In the genomic region with DNA sequence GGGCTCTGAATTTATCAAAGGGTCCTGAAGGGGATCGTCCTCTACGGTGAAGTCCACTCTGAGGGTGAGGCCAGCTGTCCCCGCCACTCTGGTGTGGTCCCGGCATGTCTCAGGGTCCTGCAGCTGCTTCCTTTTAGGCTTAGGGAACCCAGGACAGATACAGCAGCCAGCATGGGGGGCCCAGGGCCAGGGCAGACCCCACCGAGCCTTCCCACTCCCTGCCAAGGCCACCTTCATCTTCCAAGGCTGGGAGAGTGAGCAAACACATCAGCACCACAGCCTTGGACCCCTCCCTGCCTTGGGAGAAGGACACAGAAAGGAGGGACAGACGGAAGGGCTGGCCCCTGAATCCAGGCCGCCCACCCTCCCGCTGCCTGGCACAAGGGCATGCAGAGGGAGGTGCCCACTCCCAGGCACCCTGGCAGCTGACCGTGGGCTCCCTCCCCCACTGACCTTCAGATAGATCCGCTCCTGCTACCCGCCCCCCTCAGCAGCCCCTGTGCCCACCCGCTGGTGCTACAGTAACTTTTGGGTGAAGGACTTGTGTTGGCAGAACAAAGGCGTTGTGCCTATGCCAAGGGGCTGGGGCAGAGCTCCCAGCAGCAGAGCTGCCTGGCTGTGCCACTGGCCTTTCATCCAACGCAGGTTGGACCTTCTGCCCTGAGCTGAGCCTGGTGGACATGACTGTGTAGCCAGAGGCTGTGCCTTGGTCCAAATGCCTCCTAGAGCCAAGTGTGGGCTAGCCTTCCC, we compare ENCODE assay signal across 24 cellular contexts. TPM values are rescaled to one million over a fixed set of nuclear protein-coding genes. Genes with fewer than 3 reads are reported as not detected.
A peak's percentile ranks its signal among the peaks of the same experiment; 100 is the strongest.
DNase-seq lines count a peak whose midpoint lies in the region; ATAC-seq and TF ChIP-seq lines count a peak whose summit lies in the region.
"Had no signal": no experiment of that assay in that cellular context is flagged by ENCODE, and none has a peak within 500 bp of the region (broad histone marks: within the 10 kb centered on the region; RNA-seq: fewer than 3 reads in every experiment).

No MANE protein-coding gene starts in this region.

- TF ChIP-seq CTCF in right atrium auricular region (IDR thresholded peaks at IDR 0.05) = no peak
- no peak for TF ChIP-seq CTCF in omental fat pad (IDR thresholded peaks at IDR 0.05)

- peak; percentile 52 for DNase-seq in right atrium auricular region (ENCODE audit: low spot score)
- no peak for DNase-seq in left cardiac atrium
- peak; percentile 35 for DNase-seq in ecto neural progenitor cell (ENCODE audit: low spot score)
- DNase-seq in omental fat pad (ENCODE audit: low spot score) = peak; percentile 2
- DNase-seq in aorta = peak; percentile 40 to 68
- no peak for DNase-seq in caudate nucleus (lab: John Stamatoyannopoulos, UW)
- DNase-seq in NCI-H69 (lab: John Stamatoyannopoulos, UW) = no peak
- DNase-seq in glomerular visceral epithelial cell (ENCODE audit: extremely low spot score) = no peak
- DNase-seq: activated CD4-positive, alpha-beta T cell treated with anti-CD3 and anti-CD28 coated beads, Interleukin-2, amount 50 U/mL, for 1 hour; cortex of kidney; DMS53; KBM-7; lower lobe of right lung; NCI-H146; NCI-H2171 treated with DMSO at 0.1 percent for 48 hours; NCI-H526; occipital lobe; sigmoid colon; transverse colon had no signal

- no peaks in the 10 kb centered on the region for H3K36me3 ChIP-seq in right atrium auricular region
- H3K36me3 ChIP-seq in aorta (ENCODE audit: control insufficient read depth in 1 of 2, insufficient read depth in 2 of 2, low read length in 1 of 2) = no peaks in the 10 kb centered on the region
- H3K36me3 ChIP-seq: lower lobe of right lung, sigmoid colon, transverse colon had no signal

- ATAC-seq in left cardiac atrium (no peak), omental fat pad (ENCODE audit: low FRiP score) (no peak), aorta (ENCODE audit: low FRiP score) (no peak)
- ATAC-seq: activated naive CD4-positive, alpha-beta T cell treated with anti-CD3 and anti-CD28 coated beads, Interleukin-2, amount 50 U/mL, for 72 hours; GM12878; lower lobe of right lung; stimulated activated memory B cell treated with anti-CD40 and anti-IgM and Interleukin-4, amounts not matched to agents 10 μg/mL and 1 μg/mL and 100 μg/mL, for 72 hours had no signal

- H3K9me3 ChIP-seq in right atrium auricular region (no peaks in the 10 kb centered on the region), aorta (ENCODE audit: control insufficient read depth, low read length) (no peaks in the 10 kb centered on the region)
- H3K9me3 ChIP-seq: lower lobe of right lung, sigmoid colon, transverse colon had no signal

- WGBS in aorta, 2 donors = 68 to 71% methylated on average over 12 to 14 of the region's 14 CpGs

- H3K4me1 ChIP-seq in right atrium auricular region = peaks cover 0 to 52% of the 10 kb centered on the region in 2 donors
- H3K4me1 ChIP-seq in aorta (ENCODE audit: control insufficient read depth in 1 of 2, insufficient read depth in 2 of 2, low read length in 2 of 2) = no peaks in the 10 kb centered on the region

- intact Hi-C loops in left cardiac atrium (cut with DNase I) (loop anchor here in 1 of 2 donors (5.0 kb wide), 1 partner anchor 593 kb away; no protein-coding TSS in a partner anchor), aorta (cut with DNase I) (loop anchor here (10.0 kb wide), 3 partner anchors 425 to 525 kb away; no protein-coding TSS in a partner anchor)

- H3K4me3 ChIP-seq in right atrium auricular region = no peak overlapping the region
- H3K4me3 ChIP-seq in aorta (ENCODE audit: low read length in 2 of 2) = no peak overlapping the region
- H3K4me3 ChIP-seq: GM12878, lower lobe of right lung, sigmoid colon, transverse colon had no signal

- H3K27ac ChIP-seq in right atrium auricular region = no peak overlapping the region
- peak overlapping the region; percentile 9 to 37 for H3K27ac ChIP-seq in aorta (ENCODE audit: low read depth in 1 of 2, low read length in 2 of 2)
- no peak overlapping the region for H3K27ac ChIP-seq in caudate nucleus (ENCODE audit: low read depth, low read length)
- H3K27ac ChIP-seq: lower lobe of right lung, sigmoid colon, transverse colon had no signal

- H3K27me3 ChIP-seq in right atrium auricular region (peaks cover 0 to 2% of the 10 kb centered on the region in 2 donors), aorta (ENCODE audit: control insufficient read depth in 1 of 2, insufficient read depth in 2 of 2, low read length in 1 of 2) (no peaks in the 10 kb centered on the region)

RNA-seq across cellular contexts. Expression of a gene that starts 7.6 kb away (rescaled TPM):
- total RNA-seq in right atrium auricular region (10 to 100 TPM in 1 of 2 donors, 1 to 10 TPM in 1; 2.5 to 12.8 TPM), left cardiac atrium (10 to 100 TPM in 1 of 2 donors, 1 to 10 TPM in 1; 8.5 to 21.0 TPM), omental fat pad (10 to 100 TPM; 10.6 to 36.6 (median 18.8) TPM), aorta (10 to 100 TPM in 1 of 2 donors, 1 to 10 TPM in 1; 8.8 to 12.9 TPM)
- polyA plus RNA-seq in aorta = 1 to 10 TPM; 1.4 to 2.0 TPM
- total RNA-seq: CD8-positive, alpha-beta memory T cell; GM12878; T-helper 1 cell treated with Interleukin-12 subunit alpha and Interleukin-12 subunit beta and Interleukin-4 antibody, amounts not matched to agents 30 ng/mL and 1 ng/mL, for 36 hours had no signal
- polyA plus RNA-seq: CD8-positive, alpha-beta memory T cell; GM12878 had no signal

Comparison
In these comparisons a context has a peak if more than half of its experiments do, and no peak if none do; other contexts are left out.
1. DNase-seq: peak in right atrium auricular region (single experiment), ecto neural progenitor cell (single experiment), omental fat pad (single experiment) and aorta (2 of 2); none in left cardiac atrium (single experiment), caudate nucleus (0 of 61), NCI-H69 (single experiment) and glomerular visceral epithelial cell (single experiment).
2. H3K27ac ChIP-seq: peak in aorta (2 of 2); none in right atrium auricular region (0 of 2) and caudate nucleus (single experiment).